Comparison of ENCODE assay signal across 15 cellular contexts in genomic region chr17:78501241-78502036, GRCh38.
"Had no signal": no experiment of that assay in that cellular context is flagged by ENCODE, and none has a peak within 500 bp of the region (broad histone marks: within the 10 kb centered on the region; RNA-seq: fewer than 3 reads in every experiment).

No MANE protein-coding gene starts in this region.

- H3K9me3 ChIP-seq: ascending aorta, colonic mucosa, thoracic aorta, upper lobe of left lung had no signal

- H3K27ac ChIP-seq: ascending aorta, colonic mucosa, thoracic aorta, upper lobe of left lung, VCaP had no signal

- H3K4me3 ChIP-seq: ascending aorta, colonic mucosa, thoracic aorta, upper lobe of left lung had no signal

- DNase-seq: activated CD4-positive, CD25-positive, alpha-beta regulatory T cell treated with anti-CD3 and anti-CD28 coated beads, Interleukin-2, amount 50 U/mL, for 72 hours; activated effector memory CD4-positive, alpha-beta T cell treated with anti-CD3 and anti-CD28 coated beads, Interleukin-2, amount 50 U/mL, for 16 hours; activated naive CD4-positive, alpha-beta T cell treated with anti-CD3 and anti-CD28 coated beads, Interleukin-2, amount 50 U/mL, for 16 hours; activated T-cell treated with anti-CD3 and anti-CD28 coated beads, Interleukin-2, amount 50 U/mL, for 72 hours; colonic mucosa; foreskin melanocyte; hypothalamus; occipital lobe; retina; stimulated activated naive B cell treated with anti-CD40 and anti-IgM and Interleukin-4, amounts not matched to agents 10 μg/mL and 1 μg/mL and 100 μg/mL, for 72 hours had no signal

- H3K36me3 ChIP-seq: ascending aorta, colonic mucosa, thoracic aorta, upper lobe of left lung had no signal

- ATAC-seq: activated T-cell treated with anti-CD3 and anti-CD28 coated beads, Interleukin-2, amount 50 U/mL, for 72 hours; left lobe of liver; stimulated activated naive B cell treated with anti-CD40 and anti-IgM and Interleukin-4, amounts not matched to agents 10 μg/mL and 1 μg/mL and 100 μg/mL, for 72 hours had no signal

- H3K27me3 ChIP-seq: ascending aorta, colonic mucosa, upper lobe of left lung had no signal

- H3K4me1 ChIP-seq: ascending aorta, colonic mucosa had no signal
